ENCODE assay signal across 1 cellular context in the genomic region with DNA sequence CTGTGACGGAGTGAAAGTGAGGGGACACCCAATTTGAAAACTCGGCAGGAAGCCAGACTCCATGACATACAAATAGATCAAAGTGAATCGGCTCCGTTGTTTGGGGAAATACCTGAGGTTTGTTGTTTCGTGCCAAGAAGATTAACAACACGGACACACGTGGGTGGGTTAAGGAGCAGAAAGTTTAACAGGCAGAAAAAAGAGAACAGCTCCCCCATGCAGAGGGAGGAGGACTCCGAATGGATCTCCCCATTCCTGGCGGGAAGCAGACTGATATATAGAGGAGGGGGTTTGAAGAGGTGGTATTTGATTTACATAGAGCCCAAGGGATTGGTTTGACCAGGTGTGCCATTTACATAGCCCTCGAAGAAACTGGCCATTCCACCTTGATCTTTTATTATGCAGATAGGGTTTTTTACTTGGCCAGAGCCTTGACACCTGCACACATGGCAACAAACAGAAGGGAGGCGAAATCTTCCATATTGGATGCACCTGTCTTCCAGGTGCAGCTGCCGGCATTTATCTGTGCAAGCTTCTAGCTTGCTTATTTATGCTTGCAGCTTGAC.
TF ChIP-seq lines count a peak whose summit lies in the region.

No MANE protein-coding gene starts in this region.

TF ChIP-seq in H1, 55 proteins besides CTCF, POLR2A, EP300 and RAD21:
- peak; percentile 55; the same call in 1 of the 2 replicates for TF ChIP-seq SP4 (IDR thresholded peaks at IDR 0.05; ENCODE audit: low read length)
- no peak for TF ChIP-seq CHD1 (IDR thresholded peaks at IDR 0.05; ENCODE audit: low read depth, low read length)
- no peak for TF ChIP-seq SIX5 (IDR thresholded peaks at IDR 0.05; ENCODE audit: low read depth, low read length)
- TF ChIP-seq RXRA (IDR thresholded peaks at IDR 0.05; ENCODE audit: insufficient read depth, low read depth, low read length): no peak
- peak; percentile 80 to 94; a peak in 3 of 4 replicates for TF ChIP-seq SIN3A (conservative IDR thresholded peaks at IDR 0.05 in 1 of 2, IDR thresholded peaks at IDR 0.05 in 1 of 2; ENCODE audit: low read depth in 1 of 2, low read length in 2 of 2)
- peak; percentile 97 for TF ChIP-seq TCF12 (IDR thresholded peaks at IDR 0.05; ENCODE audit: low read depth, low read length)
- no peak for TF ChIP-seq CTBP2 (IDR thresholded peaks at IDR 0.05; ENCODE audit: borderline replicate concordance, insufficient read depth, insufficient read length, low read length)
- peak; percentile 78; the same call in 1 of the 2 replicates for TF ChIP-seq YY1 (IDR thresholded peaks at IDR 0.05; ENCODE audit: low read depth, low read length)
- no peak for TF ChIP-seq PHF8 (conservative IDR thresholded peaks at IDR 0.05; ENCODE audit: low read depth, low read length)
- no peak for TF ChIP-seq HDAC2 (IDR thresholded peaks at IDR 0.05; ENCODE audit: borderline replicate concordance in 1 of 2, low read depth in 2 of 2, low read length in 2 of 2)
- TF ChIP-seq GTF2F1 (IDR thresholded peaks at IDR 0.05; ENCODE audit: borderline replicate concordance, low read depth, low read length): no peak
- no peak for TF ChIP-seq JUND (IDR thresholded peaks at IDR 0.05; ENCODE audit: low read length)
- no peak for TF ChIP-seq NANOG (IDR thresholded peaks at IDR 0.05; ENCODE audit: insufficient read depth, low read depth, low read length, poor library complexity, severe bottlenecking)
- TF ChIP-seq RBBP5 (IDR thresholded peaks at IDR 0.05; ENCODE audit: borderline replicate concordance, low read depth, low read length): no peak
- TF ChIP-seq, protein P1, sequence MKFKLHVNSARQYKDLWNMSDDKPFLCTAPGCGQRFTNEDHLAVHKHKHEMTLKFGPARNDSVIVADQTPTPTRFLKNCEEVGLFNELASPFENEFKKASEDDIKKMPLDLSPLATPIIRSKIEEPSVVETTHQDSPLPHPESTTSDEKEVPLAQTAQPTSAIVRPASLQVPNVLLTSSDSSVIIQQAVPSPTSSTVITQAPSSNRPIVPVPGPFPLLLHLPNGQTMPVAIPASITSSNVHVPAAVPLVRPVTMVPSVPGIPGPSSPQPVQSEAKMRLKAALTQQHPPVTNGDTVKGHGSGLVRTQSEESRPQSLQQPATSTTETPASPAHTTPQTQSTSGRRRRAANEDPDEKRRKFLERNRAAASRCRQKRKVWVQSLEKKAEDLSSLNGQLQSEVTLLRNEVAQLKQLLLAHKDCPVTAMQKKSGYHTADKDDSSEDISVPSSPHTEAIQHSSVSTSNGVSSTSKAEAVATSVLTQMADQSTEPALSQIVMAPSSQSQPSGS (IDR thresholded peaks at IDR 0.05; ENCODE audit: low read length): 0 out of 2 replicates have a peak, but pooled peaks have one; percentile 15
- TF ChIP-seq TAF1 (IDR thresholded peaks at IDR 0.05; ENCODE audit: low read depth, low read length): peak; percentile 32; the same call in 1 of the 2 replicates
- TF ChIP-seq TBP (IDR thresholded peaks at IDR 0.05; ENCODE audit: low read depth, low read length): peak; percentile 62
- no peak for TF ChIP-seq POLR2AphosphoS5 (IDR thresholded peaks at IDR 0.05; ENCODE audit: low read depth, low read length)
- TF ChIP-seq, protein P2, sequence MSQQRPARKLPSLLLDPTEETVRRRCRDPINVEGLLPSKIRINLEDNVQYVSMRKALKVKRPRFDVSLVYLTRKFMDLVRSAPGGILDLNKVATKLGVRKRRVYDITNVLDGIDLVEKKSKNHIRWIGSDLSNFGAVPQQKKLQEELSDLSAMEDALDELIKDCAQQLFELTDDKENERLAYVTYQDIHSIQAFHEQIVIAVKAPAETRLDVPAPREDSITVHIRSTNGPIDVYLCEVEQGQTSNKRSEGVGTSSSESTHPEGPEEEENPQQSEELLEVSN (IDR thresholded peaks at IDR 0.05): peak; percentile 91
- TF ChIP-seq, protein P3, sequence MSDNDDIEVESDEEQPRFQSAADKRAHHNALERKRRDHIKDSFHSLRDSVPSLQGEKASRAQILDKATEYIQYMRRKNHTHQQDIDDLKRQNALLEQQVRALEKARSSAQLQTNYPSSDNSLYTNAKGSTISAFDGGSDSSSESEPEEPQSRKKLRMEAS (IDR thresholded peaks at IDR 0.05): peak; percentile 92
- TF ChIP-seq MAFK (IDR thresholded peaks at IDR 0.05; ENCODE audit: low read depth, low read length): no peak
- no peak for TF ChIP-seq CREB1 (IDR thresholded peaks at IDR 0.05)
- TF ChIP-seq JUN (IDR thresholded peaks at IDR 0.05; ENCODE audit: low read depth, low read length): no peak
- no peak for TF ChIP-seq BACH1 (IDR thresholded peaks at IDR 0.05; ENCODE audit: low read length)
- no peak for TF ChIP-seq TEAD4 (IDR thresholded peaks at IDR 0.05; ENCODE audit: low read depth, low read length)
- no peak for TF ChIP-seq EZH2 (IDR thresholded peaks at IDR 0.05; ENCODE audit: low read depth, low read length, severe bottlenecking)
- TF ChIP-seq SAP30 (IDR thresholded peaks at IDR 0.05; ENCODE audit: insufficient read depth, insufficient replicate concordance, low read length): peak; percentile 70
- no peak; the same call in 1 of the 2 replicates for TF ChIP-seq SP1 (IDR thresholded peaks at IDR 0.05; ENCODE audit: low read depth, low read length)
- TF ChIP-seq, protein P4, sequence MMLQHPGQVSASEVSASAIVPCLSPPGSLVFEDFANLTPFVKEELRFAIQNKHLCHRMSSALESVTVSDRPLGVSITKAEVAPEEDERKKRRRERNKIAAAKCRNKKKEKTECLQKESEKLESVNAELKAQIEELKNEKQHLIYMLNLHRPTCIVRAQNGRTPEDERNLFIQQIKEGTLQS (IDR thresholded peaks at IDR 0.05; ENCODE audit: insufficient read depth, low read depth, low read length): no peak
- TF ChIP-seq SIRT6 (IDR thresholded peaks at IDR 0.05; ENCODE audit: low read length): no peak
- peak; percentile 41 for TF ChIP-seq ASH2L (IDR thresholded peaks at IDR 0.05; ENCODE audit: low read length)
TF ChIP-seq in H1: peak in this region for 11.
